Comparison of ENCODE assay signal across 8 cellular contexts in genomic region chr1:63327417-63328139, GRCh38. TPM values are rescaled to one million over a fixed set of nuclear protein-coding genes. Genes with fewer than 3 reads are reported as not detected.
DNase-seq lines count a peak whose midpoint lies in the region; ATAC-seq and TF ChIP-seq lines count a peak whose summit lies in the region.

No MANE protein-coding gene starts in this region.

- in situ Hi-C loops in GM13976 (cut with MboI; ENCODE audit: low sequenced_read_pairs, unreplicated experiment): no loop called here
- in situ Hi-C loops in IMR-90 (cut with MboI; ENCODE audit: low sequenced_read_pairs): loop anchor here (10.0 kb wide), 2 partner anchors 127 to 197 kb away; partner anchors contain the start of genes EFCAB7 and ITGB3BP

- H3K9me1 ChIP-seq in IMR-90 (ENCODE audit: insufficient read depth, low read length): no peaks in the 10 kb centered on the region

- no peak overlapping the region for H3K23ac ChIP-seq in IMR-90 (ENCODE audit: low read depth, low read length)

- H3K27ac ChIP-seq in CD4-positive, CD25-positive, alpha-beta regulatory T cell (ENCODE audit: insufficient read depth, low read length, poor library complexity, severe bottlenecking): no peak overlapping the region
- H3K27ac ChIP-seq in IMR-90 (ENCODE audit: insufficient read depth, low read length) (no peak overlapping the region), SJSA1 (no peak overlapping the region), aorta (ENCODE audit: low read depth in 1 of 2, low read length in 2 of 2) (no peak overlapping the region)

- no TSS peak for BruUV-seq in IMR-90 (replicated peaks; lab: Mats Ljungman, UMichigan)

- intact Hi-C loops in IMR-90 (cut with micrococcal nuclease): loop anchor here (2.0 to 5.0 kb wide), 3 partner anchors 113 to 210 kb away; partner anchors contain the start of genes EFCAB7 and ITGB3BP
- intact Hi-C loops in lower leg skin (cut with DNase I; ENCODE audit: low total_unique reads): no loop called here
- intact Hi-C loops in aorta (cut with DNase I): no loop called here

- peak overlapping the region in 3 of 4 donors; percentile 10 to 70 (median 16) for H3K4me3 Mint-ChIP-seq in CD4-positive, CD25-positive, alpha-beta regulatory T cell

- H3K36me3 Mint-ChIP-seq in CD4-positive, CD25-positive, alpha-beta regulatory T cell: no peaks in the 10 kb centered on the region

- H3K79me1 ChIP-seq in IMR-90 (ENCODE audit: low read depth in 1 of 2, low read length in 2 of 2): no peaks in the 10 kb centered on the region

- H4K8ac ChIP-seq in IMR-90 (ENCODE audit: low read depth in 2 of 2, low read length in 2 of 2): no peak overlapping the region

- peaks cover 9 to 16% of the 10 kb centered on the region in 2 experiments for H3K9me3 ChIP-seq in CD4-positive, CD25-positive, alpha-beta regulatory T cell (ENCODE audit: control insufficient read depth in 2 of 2, low read length in 2 of 2)
- H3K9me3 ChIP-seq in IMR-90 (ENCODE audit: control insufficient read depth, insufficient read depth, low read length): peaks cover 13% of the 10 kb centered on the region
- peaks cover 4% of the 10 kb centered on the region; the same call in 1 of the 2 replicates for H3K9me3 ChIP-seq in SJSA1 (replicated peaks)
- peaks cover 3% of the 10 kb centered on the region for H3K9me3 ChIP-seq in aorta (ENCODE audit: control insufficient read depth, low read length)

- peak; percentile 57 for TF ChIP-seq RAD21 in IMR-90 (IDR thresholded peaks at IDR 0.05; ENCODE audit: low read length)

- no peak overlapping the region for H2BK15ac ChIP-seq in IMR-90 (ENCODE audit: low read depth, low read length)

- H3K14ac ChIP-seq in IMR-90 (replicated peaks; ENCODE audit: low read depth, low read length): no peak overlapping the region

- no peak overlapping the region for H3K18ac ChIP-seq in IMR-90 (ENCODE audit: low read depth, low read length)

- no peaks in the 10 kb centered on the region for H4K20me1 ChIP-seq in IMR-90 (ENCODE audit: insufficient read depth, low read length)

- CTCF ChIA-PET in IMR-90 (lab: Yijun Ruan, JAX): interaction anchor here (0.5 to 2.0 kb wide), 9 partner anchors 9 to 226 kb away, joined by 3 to 8 read pairs (median 3); no protein-coding TSS in a partner anchor

- H3K27ac Mint-ChIP-seq in CD4-positive, CD25-positive, alpha-beta regulatory T cell: peak overlapping the region in 1 of 3 donors; percentile 91

- H3K4me1 Mint-ChIP-seq in CD4-positive, CD25-positive, alpha-beta regulatory T cell: peaks cover 8 to 34% (median 23%) of the 10 kb centered on the region in 4 donors

- H3K27me3 ChIP-seq in CD4-positive, CD25-positive, alpha-beta regulatory T cell (ENCODE audit: control insufficient read depth, insufficient read depth, low read length): peaks cover 67% of the 10 kb centered on the region
- H3K27me3 ChIP-seq in IMR-90 (ENCODE audit: control insufficient read depth, insufficient read depth, low read length): peaks cover 80% of the 10 kb centered on the region
- peaks cover 51% of the 10 kb centered on the region for H3K27me3 ChIP-seq in SJSA1 (replicated peaks)
- peaks cover 0 to 5% of the 10 kb centered on the region in 2 donors for H3K27me3 ChIP-seq in aorta (ENCODE audit: control insufficient read depth in 1 of 2, insufficient read depth in 2 of 2, low read length in 1 of 2)

- no peak overlapping the region for H3K56ac ChIP-seq in IMR-90 (ENCODE audit: extremely low read depth, insufficient read depth, low read length)

- no peak overlapping the region for H3K9ac ChIP-seq in IMR-90 (ENCODE audit: low read depth, low read length)

- dilution Hi-C loops in IMR-90 (cut with HindIII; ENCODE audit: low sequenced_read_pairs, unreplicated experiment): no loop called here

- no peak overlapping the region for H2BK20ac ChIP-seq in IMR-90 (ENCODE audit: low read depth, low read length)

- H2BK120ac ChIP-seq in IMR-90 (ENCODE audit: low read depth, low read length): no peak overlapping the region

- TF ChIP-seq CTCF in GM13976 (IDR thresholded peaks at IDR 0.05; ENCODE audit: borderline replicate concordance, control extremely low read depth, extremely low read depth, insufficient read depth, missing control alignments) (peak; percentile 82), IMR-90 (conservative IDR thresholded peaks at IDR 0.05; ENCODE audit: low read depth, low read length) (peak; percentile 78), choroid plexus epithelial cell (conservative IDR thresholded peaks at IDR 0.05; ENCODE audit: low read depth, low read length) (peak; percentile 86), lower leg skin (IDR thresholded peaks at IDR 0.05) (no peak)

- H2AFZ ChIP-seq in IMR-90 (replicated peaks; ENCODE audit: low read length, poor library complexity): peak overlapping the region; percentile 78

- POLR2A ChIA-PET in IMR-90 (lab: Charles Lee; ENCODE audit: unreplicated experiment): no interaction called here

- H3K4me1 ChIP-seq in CD4-positive, CD25-positive, alpha-beta regulatory T cell (ENCODE audit: control insufficient read depth, insufficient read depth, low read length, poor library complexity, severe bottlenecking): peaks cover 35% of the 10 kb centered on the region
- H3K4me1 ChIP-seq in IMR-90 (ENCODE audit: control insufficient read depth, insufficient read depth, low read length): no peaks in the 10 kb centered on the region; the same call in 1 of the 2 replicates
- H3K4me1 ChIP-seq in SJSA1 (replicated peaks): peaks cover 19% of the 10 kb centered on the region
- H3K4me1 ChIP-seq in aorta (ENCODE audit: control insufficient read depth in 1 of 2, insufficient read depth in 2 of 2, low read length in 2 of 2): no peaks in the 10 kb centered on the region

- peak in 2 of 3 donors; percentile 30 to 60 for DNase-seq in CD4-positive, CD25-positive, alpha-beta regulatory T cell
- DNase-seq in GM13976 (ENCODE audit: low spot score) (peak; percentile 78), IMR-90 (peak; percentile 62), SJSA1 (ENCODE audit: low read depth in 1 of 2, low spot score in 2 of 2) (peak; percentile 34 to 62), choroid plexus epithelial cell (ENCODE audit: low read depth) (peak; percentile 67), lower leg skin (ENCODE audit: low spot score in 2 of 2) (peak; percentile 32 to 91), aorta (peak; percentile 64 to 84), NCI-H524 treated with DMSO at 0.1 percent for 48 hours (lab: John Stamatoyannopoulos, UW) (no peak)

- H3K36me3 ChIP-seq in CD4-positive, CD25-positive, alpha-beta regulatory T cell (ENCODE audit: control insufficient read depth, insufficient read depth, low read length): no peaks in the 10 kb centered on the region
- H3K36me3 ChIP-seq in IMR-90 (ENCODE audit: control insufficient read depth, insufficient read depth, low read length) (no peaks in the 10 kb centered on the region), SJSA1 (no peaks in the 10 kb centered on the region), aorta (ENCODE audit: control insufficient read depth in 1 of 2, insufficient read depth in 2 of 2, low read length in 1 of 2) (no peaks in the 10 kb centered on the region)

- peaks cover 0 to 15% (median 2%) of the 10 kb centered on the region in 7 donors for H3K9me3 Mint-ChIP-seq in CD4-positive, CD25-positive, alpha-beta regulatory T cell

- H3K4me2 ChIP-seq in IMR-90 (ENCODE audit: low read depth, low read length): peak overlapping the region; percentile 62; the same call in 1 of the 2 replicates

- H2AK5ac ChIP-seq in IMR-90 (ENCODE audit: low read depth, low read length): no peak overlapping the region

- H3K27me3 Mint-ChIP-seq in CD4-positive, CD25-positive, alpha-beta regulatory T cell: peaks cover 83% of the 10 kb centered on the region

- no peak for TF ChIP-seq POLR2A in IMR-90 (IDR thresholded peaks at IDR 0.05; ENCODE audit: low read depth, low read length)
- no peak for TF ChIP-seq POLR2A in lower leg skin (IDR thresholded peaks at IDR 0.05)

- no peak overlapping the region for H2BK5ac ChIP-seq in IMR-90 (ENCODE audit: low read depth, low read length, poor library complexity, severe bottlenecking)

- no peak overlapping the region for H2AK9ac ChIP-seq in IMR-90 (replicated peaks; ENCODE audit: low read depth, low read length, poor library complexity)

- no peak overlapping the region for H3K4ac ChIP-seq in IMR-90 (ENCODE audit: low read depth, low read length)

- no peak overlapping the region for H3K4me3 ChIP-seq in CD4-positive, CD25-positive, alpha-beta regulatory T cell (ENCODE audit: low read depth, low read length)
- H3K4me3 ChIP-seq in IMR-90 (ENCODE audit: insufficient read depth, low read depth, low read length) (no peak overlapping the region), SJSA1 (no peak overlapping the region), choroid plexus epithelial cell (ENCODE audit: low read depth, low read length) (no peak overlapping the region), lower leg skin (ENCODE audit: low read depth, poor library complexity, severe bottlenecking) (no peak overlapping the region), aorta (ENCODE audit: low read length in 2 of 2) (no peak overlapping the region)

- no peak overlapping the region for H4K91ac ChIP-seq in IMR-90 (ENCODE audit: insufficient read depth, low read depth, low read length)

- no peak for ATAC-seq in CD4-positive, CD25-positive, alpha-beta regulatory T cell (ENCODE audit: low read depth in 2 of 2)
- ATAC-seq in IMR-90 (ENCODE audit: low read depth): peak; percentile 87
- ATAC-seq in aorta (ENCODE audit: low FRiP score): peak; percentile 71

- 40% methylated on average over 1 of the region's 26 CpGs; no CpG with 5 or more reads in 1 of the 2 experiments for WGBS in IMR-90 (ENCODE audit: extremely low coverage in 2 of 2, insufficient read length in 1 of 2), 2 experiments
- 13 to 18% methylated on average over 26 of the region's 26 CpGs for WGBS in lower leg skin, 2 donors
- 22% methylated on average over 26 of the region's 26 CpGs for WGBS in aorta, 2 donors

- no peak overlapping the region for H4K5ac ChIP-seq in IMR-90 (ENCODE audit: low read depth, low read length)

RNA-seq across cellular contexts. Expression of gene FOXD3, which starts 5.2 kb away (rescaled TPM):
- not detected for total RNA-seq in CD4-positive, CD25-positive, alpha-beta regulatory T cell
- polyA plus RNA-seq in CD4-positive, CD25-positive, alpha-beta regulatory T cell: not detected
- total RNA-seq in IMR-90 (2012; rRNA removed) (not detected in 2 replicates), lower leg skin (1 to 10 TPM in 3 of 4 donors, not detected in 1; 1.3 to 4.2 (median 2.0) TPM), aorta (1 to 10 TPM in 1 of 2 donors, under 1 TPM in 1; 0.52 to 1.7 TPM)
- polyA plus RNA-seq in IMR-90 (2012; rRNA removed) (not detected in 2 replicates), aorta (not detected)
- not detected in 2 replicates for polyA plus RNA-seq in IMR-90 (2012; cell fraction: cytosol; rRNA removed)
- polyA plus RNA-seq in IMR-90 (2012; cell fraction: nucleus; rRNA removed; ENCODE audit: low replicate concordance): not detected in 2 replicates
- 0.13 TPM in 1 of 2 replicates, not detected in the other for total RNA-seq in SJSA1 (2014; rRNA removed; shearing (Covaris generic))

RNA-seq across cellular contexts. Expression of gene ALG6, which starts 39.8 kb away (rescaled TPM):
- 20.0 TPM for total RNA-seq in CD4-positive, CD25-positive, alpha-beta regulatory T cell
- 10 to 100 TPM; 21.1 to 26.7 (median 21.9) TPM for polyA plus RNA-seq in CD4-positive, CD25-positive, alpha-beta regulatory T cell
- total RNA-seq in IMR-90 (2012; rRNA removed) (4.8 and 12.2 TPM in 2 replicates), lower leg skin (10 to 100 TPM in 3 of 4 donors, 1 to 10 TPM in 1; 8.4 to 14.7 (median 12.3) TPM), aorta (10 to 100 TPM in 1 of 2 donors, 1 to 10 TPM in 1; 7.9 to 11.0 TPM)
- polyA plus RNA-seq in IMR-90 (2012; rRNA removed) (4.2 and 6.5 TPM in 2 replicates), aorta (1 to 10 TPM; 2.4 to 8.9 TPM)
- 0.68 and 0.77 TPM in 2 replicates for polyA plus RNA-seq in IMR-90 (2012; cell fraction: cytosol; rRNA removed)
- polyA plus RNA-seq in IMR-90 (2012; cell fraction: nucleus; rRNA removed; ENCODE audit: low replicate concordance): 0.74 and 11.6 TPM in 2 replicates
- 6.9 and 14.5 TPM in 2 replicates for total RNA-seq in SJSA1 (2014; rRNA removed; shearing (Covaris generic))

Comparison
In these comparisons a context has a peak if more than half of its experiments do, and no peak if none do; other contexts are left out.
1. ATAC-seq: peak in IMR-90 (single experiment) and aorta (single experiment); none in CD4-positive, CD25-positive, alpha-beta regulatory T cell (0 of 2).
2. CTCF ChIP-seq: peak in GM13976 (single experiment), IMR-90 (single experiment) and choroid plexus epithelial cell (single experiment); none in lower leg skin (0 of 3).